In the genomic region with DNA sequence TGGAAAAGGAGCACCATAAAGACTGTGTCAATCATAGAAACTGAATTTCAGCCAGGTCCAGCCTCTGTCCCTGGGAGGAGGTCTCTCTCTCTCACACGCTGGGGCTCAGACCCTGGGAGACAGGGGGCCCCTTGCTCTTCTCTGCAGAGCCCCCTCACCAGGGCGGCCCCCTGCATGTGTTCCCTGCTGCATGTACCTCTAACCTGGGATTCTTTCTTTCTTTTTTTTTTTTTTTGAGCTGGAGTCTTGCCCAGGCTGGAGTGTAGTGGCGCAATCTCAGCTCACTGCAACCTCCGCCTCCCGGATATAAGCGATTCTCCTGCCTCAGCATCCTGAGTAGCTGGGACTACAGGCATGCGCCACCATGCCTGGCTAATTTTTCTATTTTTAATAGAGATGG, we compare ENCODE assay signal across 41 cellular contexts. TPM values are rescaled to one million over a fixed set of nuclear protein-coding genes. Genes with fewer than 3 reads are reported as not detected.
"Had no signal": no experiment of that assay in that cellular context is flagged by ENCODE, and none has a peak within 500 bp of the region (broad histone marks: within the 10 kb centered on the region; RNA-seq: fewer than 3 reads in every experiment).

No MANE protein-coding gene starts in this region.

- H3K4me3 ChIP-seq: MG63, Peyer's patch had no signal

- H3K27ac Mint-ChIP-seq: activated B cell treated with CpG ODN at 0.5 μM for 24 hours; activated naive CD4-positive, alpha-beta T cell treated with anti-CD3 and anti-CD28 coated beads, Interleukin-2, amount 10 ng/mL, durations not matched to agents 7 days and 5 days; activated naive CD8-positive, alpha-beta T cell; activated naive CD8-positive, alpha-beta T cell treated with anti-CD3 and anti-CD28 coated beads, Interleukin-2, amount 50 U/mL, for 24 hours; activated T-helper 1 cell treated with anti-CD3 and anti-CD28 coated beads, Interleukin-12 subunit alpha, Interleukin-12 subunit beta, Interleukin-2, Interleukin-4 antibody, amounts not matched to agents 30 ng/mL and 10 ng/mL and 1 ng/mL, durations not matched to agents 14 hours and 24 hours and 36 hours; brain; T-cell had no signal

- H3K9me3 ChIP-seq: MG63 had no signal

- H3K4me3 Mint-ChIP-seq: activated B cell treated with CpG ODN at 0.5 μM for 24 hours; activated naive CD4-positive, alpha-beta T cell treated with anti-CD3 and anti-CD28 coated beads, Interleukin-2, amount 10 ng/mL, durations not matched to agents 7 days and 5 days; activated naive CD8-positive, alpha-beta T cell; activated naive CD8-positive, alpha-beta T cell treated with anti-CD3 and anti-CD28 coated beads, Interleukin-2, amount 50 U/mL, for 24 hours; activated T-cell treated with anti-CD3 and anti-CD28 coated beads, Interleukin-2, amount 50 U/mL, for 4 hours; activated T-helper 1 cell treated with anti-CD3 and anti-CD28 coated beads, Interleukin-12 subunit alpha, Interleukin-12 subunit beta, Interleukin-2, Interleukin-4 antibody, amounts not matched to agents 30 ng/mL and 10 ng/mL and 1 ng/mL, durations not matched to agents 14 hours and 24 hours and 36 hours; brain; IgD-negative memory B cell; T-cell had no signal

- H3K36me3 ChIP-seq: MG63, Peyer's patch had no signal

- DNase-seq: activated B cell treated with CpG ODN at 0.5 μM for 24 hours; activated CD4-positive, alpha-beta T cell treated with anti-CD3 and anti-CD28 coated beads for 48 hours; activated CD4-positive, alpha-beta T cell treated with anti-CD3 and anti-CD28 coated beads, Interleukin-2, amount 50 U/mL, for 4 hours; activated CD4-positive, CD25-positive, alpha-beta regulatory T cell treated with anti-CD3 and anti-CD28 coated beads, Interleukin-2, amount 50 U/mL, for 72 hours; activated CD8-positive, alpha-beta memory T cell treated with anti-CD3 and anti-CD28 coated beads, Interleukin-2, amount 50 U/mL, for 4 hours; activated naive CD4-positive, alpha-beta T cell treated with anti-CD3 and anti-CD28 coated beads, Interleukin-2, amount 10 ng/mL, durations not matched to agents 7 days and 5 days; activated naive CD8-positive, alpha-beta T cell treated with anti-CD3 and anti-CD28 coated beads, Interleukin-2, amount 50 U/mL, for 24 hours; activated T-cell treated with anti-CD3 and anti-CD28 coated beads for 4 hours; activated T-cell treated with anti-CD3 and anti-CD28 coated beads, Interleukin-2, amount 50 U/mL, for 4 hours; anterior cingulate cortex; central memory CD4-positive, alpha-beta T cell; Karpas-422; KBM-7; MG63; NCI-H1048; NCI-H1105 treated with DMSO at 0.1 percent for 48 hours; NCI-H1436; NCI-H1694; NCI-H1930; NCI-H2081 treated with DMSO at 0.1 percent for 48 hours; NCI-H345; NCI-H510A; NCI-H526; NCI-H748 treated with DMSO at 0.1 percent for 48 hours; NK-92 treated with Interleukin-12 subunit alpha and Interleukin-12 subunit beta, amount 100 ng/mL, for 24 hours; PC-3; Peyer's patch; SIG-M5; T-cell; T-helper 2 cell; T-helper 9 cell had no signal

- H3K27me3 Mint-ChIP-seq: activated naive CD4-positive, alpha-beta T cell treated with anti-CD3 and anti-CD28 coated beads, Interleukin-2, amount 10 ng/mL, durations not matched to agents 7 days and 5 days; activated naive CD8-positive, alpha-beta T cell; activated naive CD8-positive, alpha-beta T cell treated with anti-CD3 and anti-CD28 coated beads, Interleukin-2, amount 50 U/mL, for 24 hours; IgD-negative memory B cell; T-cell had no signal

- H3K36me3 Mint-ChIP-seq: activated naive CD4-positive, alpha-beta T cell treated with anti-CD3 and anti-CD28 coated beads, Interleukin-2, amount 10 ng/mL, durations not matched to agents 7 days and 5 days; activated naive CD8-positive, alpha-beta T cell; brain; IgD-negative memory B cell; T-cell had no signal

- H3K9me3 Mint-ChIP-seq: activated naive CD8-positive, alpha-beta T cell treated with anti-CD3 and anti-CD28 coated beads, Interleukin-2, amount 50 U/mL, for 24 hours; activated T-cell treated with anti-CD3 and anti-CD28 coated beads, Interleukin-2, amount 50 U/mL, for 4 hours; activated T-helper 1 cell treated with anti-CD3 and anti-CD28 coated beads, Interleukin-12 subunit alpha, Interleukin-12 subunit beta, Interleukin-2, Interleukin-4 antibody, amounts not matched to agents 30 ng/mL and 10 ng/mL and 1 ng/mL, durations not matched to agents 14 hours and 24 hours and 36 hours had no signal

- H3K4me1 ChIP-seq: Peyer's patch had no signal

- H3K4me1 Mint-ChIP-seq: activated B cell treated with CpG ODN at 0.5 μM for 24 hours; activated naive CD4-positive, alpha-beta T cell treated with anti-CD3 and anti-CD28 coated beads, Interleukin-2, amount 10 ng/mL, durations not matched to agents 7 days and 5 days; activated naive CD8-positive, alpha-beta T cell treated with anti-CD3 and anti-CD28 coated beads, Interleukin-2, amount 50 U/mL, for 24 hours; brain; IgD-negative memory B cell; T-cell had no signal

- H3K27ac ChIP-seq: Peyer's patch, RWPE1, VCaP had no signal

- ATAC-seq: activated naive CD8-positive, alpha-beta T cell treated with anti-CD3 and anti-CD28 coated beads, Interleukin-2, amount 50 U/mL, for 24 hours; activated T-cell treated with anti-CD3 and anti-CD28 coated beads, Interleukin-2, amount 50 U/mL, for 4 hours; PC-3; Right ventricle myocardium inferior; SK-N-SH treated with all-trans-retinoic acid at 6 μM for 48 hours; T-cell had no signal

RNA-seq across cellular contexts. Expression of gene TPO, which starts 46.5 kb away (rescaled TPM):
- total RNA-seq: activated B cell treated with CpG ODN at 0.5 μM for 24 hours; activated T-cell treated with anti-CD3 and anti-CD28 coated beads, Interleukin-2, amount 50 U/mL, for 4 hours; activated T-helper 1 cell treated with anti-CD3 and anti-CD28 coated beads, Interleukin-12 subunit alpha, Interleukin-12 subunit beta, Interleukin-2, Interleukin-4 antibody, amounts not matched to agents 30 ng/mL and 10 ng/mL and 1 ng/mL, durations not matched to agents 14 hours and 24 hours and 36 hours; bronchial epithelial cell; PC-3; SK-MEL-5 had no signal
